Comparison of ENCODE assay signal across 8 cellular contexts in genomic region chr2:27663160-27663462, GRCh38. TPM values are rescaled to one million over a fixed set of nuclear protein-coding genes. Genes with fewer than 3 reads are reported as not detected.
DNase-seq lines count a peak whose midpoint lies in the region; ATAC-seq, FAIRE-seq and TF ChIP-seq lines count a peak whose summit lies in the region.

No MANE protein-coding gene starts in this region.

- peaks cover 22% of the 10 kb centered on the region for H3K4me1 ChIP-seq in Loucy (ENCODE audit: insufficient read depth, low read length, poor library complexity, severe bottlenecking)

- no peaks in the 10 kb centered on the region for H3K9me3 ChIP-seq in Loucy (ENCODE audit: insufficient read depth, low read depth, low read length)

- no peaks in the 10 kb centered on the region for H3K9me3 Mint-ChIP-seq in activated CD4-positive, alpha-beta T cell treated with anti-CD3 and anti-CD28 coated beads, Interleukin-2, amount 10 ng/mL, durations not matched to agents 24 days and 14 days
- no peaks in the 10 kb centered on the region for H3K9me3 Mint-ChIP-seq in naive B cell

- H3K4me3 ChIP-seq in Loucy (ENCODE audit: low read length, poor library complexity, severe bottlenecking): peak overlapping the region; percentile 85
- peak overlapping the region; percentile 66 to 99 (median 94) for H3K4me3 ChIP-seq in dorsolateral prefrontal cortex

- no peaks in the 10 kb centered on the region for H3F3A ChIP-seq in Loucy (ENCODE audit: low read depth)

- peak overlapping the region; percentile 74 for H3K9ac ChIP-seq in Loucy (ENCODE audit: low read depth, low read length, poor library complexity, severe bottlenecking)

- H2AFZ ChIP-seq in Loucy (ENCODE audit: low read length): peak overlapping the region; percentile 93

- H3K27ac ChIP-seq in dorsolateral prefrontal cortex: peak overlapping the region; percentile 72 to 98 (median 94)

- H3K27me3 ChIP-seq in Loucy (ENCODE audit: insufficient read depth, low read length, poor library complexity, severe bottlenecking) (no peaks in the 10 kb centered on the region), dorsolateral prefrontal cortex (no peaks in the 10 kb centered on the region)

- peaks cover 6% of the 10 kb centered on the region; the same call in 1 of the 2 replicates for H3K36me3 ChIP-seq in Loucy (ENCODE audit: insufficient read depth, low read length)

- no peak for TF ChIP-seq POLR2A in H54 (IDR thresholded peaks at IDR 0.05; ENCODE audit: low read depth, low read length)

- H3K27me3 Mint-ChIP-seq in activated CD4-positive, alpha-beta T cell treated with anti-CD3 and anti-CD28 coated beads, Interleukin-2, amount 10 ng/mL, durations not matched to agents 24 days and 14 days: no peaks in the 10 kb centered on the region
- H3K27me3 Mint-ChIP-seq in naive B cell: no peaks in the 10 kb centered on the region

- FAIRE-seq in H54 (lab: Jason Lieb, UNC): no peak

- no peaks in the 10 kb centered on the region for H4K20me1 ChIP-seq in Loucy (ENCODE audit: insufficient read depth, low read length, poor library complexity, severe bottlenecking)

- H3K9me2 ChIP-seq in Loucy (replicated peaks; ENCODE audit: low read depth, low read length): no peaks in the 10 kb centered on the region

- TF ChIP-seq CTCF in Loucy (conservative IDR thresholded peaks at IDR 0.05; ENCODE audit: low read length) (no peak), dorsolateral prefrontal cortex (IDR thresholded peaks at IDR 0.05 in 54 of 56, conservative IDR thresholded peaks at IDR 0.05 in 2 of 56; ENCODE audit: low read depth in 1 of 56, partially characterized antibody in 56 of 56) (no peak)

- peak overlapping the region; percentile 98 for H3K4me3 Mint-ChIP-seq in activated CD4-positive, alpha-beta T cell treated with anti-CD3 and anti-CD28 coated beads, Interleukin-2, amount 10 ng/mL, durations not matched to agents 24 days and 14 days
- peak overlapping the region; percentile 96 to 100 (median 100) for H3K4me3 Mint-ChIP-seq in naive B cell

- intact Hi-C loops in activated CD4-positive, alpha-beta T cell treated with anti-CD3 and anti-CD28 coated beads, Interleukin-2, amount 10 ng/mL, durations not matched to agents 24 days and 14 days (cut with micrococcal nuclease): loop anchor here (2.0 to 10.0 kb wide), 7 partner anchors 20 to 291 kb away; partner anchors contain the start of genes CCDC121, EIF2B4, FNDC4 and GCKR
- intact Hi-C loops in dorsolateral prefrontal cortex (cut with DNase I): no loop called here

- no peak for DNase-seq in activated CD4-positive, alpha-beta T cell treated with anti-CD3 and anti-CD28 coated beads, Interleukin-2, amount 10 ng/mL, durations not matched to agents 24 days and 14 days
- no peak for DNase-seq in activated CD4-positive, alpha-beta T cell treated with anti-CD3 and anti-CD28 coated beads, Interleukin-2, amount 50 U/mL, for 1 hour
- DNase-seq in dorsolateral prefrontal cortex (peak in 1 of 10 donors; percentile 55), naive B cell (no peak), H54 (ENCODE audit: insufficient read length, low spot score) (no peak), HuH-7 (ENCODE audit: low spot score) (no peak), NCI-H510A treated with DMSO at 0.1 percent for 48 hours (lab: John Stamatoyannopoulos, UW) (no peak)

- H3K79me2 ChIP-seq in Loucy (ENCODE audit: insufficient read depth, low read length): peaks cover 49% of the 10 kb centered on the region

- peaks cover 38% of the 10 kb centered on the region for H3K4me1 Mint-ChIP-seq in activated CD4-positive, alpha-beta T cell treated with anti-CD3 and anti-CD28 coated beads, Interleukin-2, amount 10 ng/mL, durations not matched to agents 24 days and 14 days
- peaks cover 22 to 47% (median 40%) of the 10 kb centered on the region in 3 donors for H3K4me1 Mint-ChIP-seq in naive B cell

- H3K36me3 Mint-ChIP-seq in activated CD4-positive, alpha-beta T cell treated with anti-CD3 and anti-CD28 coated beads, Interleukin-2, amount 10 ng/mL, durations not matched to agents 24 days and 14 days (ENCODE audit: low read depth): peaks cover 41% of the 10 kb centered on the region
- H3K36me3 Mint-ChIP-seq in naive B cell: peaks cover 15% of the 10 kb centered on the region in 2 donors

- peak overlapping the region; percentile 83 for H3K4me2 ChIP-seq in Loucy (ENCODE audit: low read depth, low read length, poor library complexity, severe bottlenecking)

- peak overlapping the region; percentile 99 for H3K27ac Mint-ChIP-seq in activated CD4-positive, alpha-beta T cell treated with anti-CD3 and anti-CD28 coated beads, Interleukin-2, amount 10 ng/mL, durations not matched to agents 24 days and 14 days
- H3K27ac Mint-ChIP-seq in naive B cell: peak overlapping the region; percentile 99

- ATAC-seq in naive B cell (ENCODE audit: low read depth in 2 of 2): peak in 1 of 2 donors; percentile 66

RNA-seq across cellular contexts. Expression of gene SUPT7L, which starts 0.3 kb away (rescaled TPM):
- total RNA-seq in activated CD4-positive, alpha-beta T cell treated with anti-CD3 and anti-CD28 coated beads, Interleukin-2, amount 10 ng/mL, durations not matched to agents 24 days and 14 days: 33.3 and 34.5 TPM in 2 replicates
- total RNA-seq in dorsolateral prefrontal cortex: 10 to 100 TPM; 35.6 to 63.4 (median 50.9) TPM
- polyA plus RNA-seq in naive B cell (ENCODE audit: low read depth in 6 of 6): 10 to 100 TPM; 12.9 to 18.2 (median 15.2) TPM

RNA-seq across cellular contexts. Expression of gene SLC4A1AP, which starts 0.6 kb away (rescaled TPM):
- 27.1 and 28.7 TPM in 2 replicates for total RNA-seq in activated CD4-positive, alpha-beta T cell treated with anti-CD3 and anti-CD28 coated beads, Interleukin-2, amount 10 ng/mL, durations not matched to agents 24 days and 14 days
- total RNA-seq in dorsolateral prefrontal cortex: 10 to 100 TPM; 23.6 to 51.6 (median 39.4) TPM
- 10 to 100 TPM; 14.0 to 25.9 (median 24.1) TPM for polyA plus RNA-seq in naive B cell (ENCODE audit: low read depth in 6 of 6)

RNA-seq across cellular contexts. Expression of gene GPN1, which starts 34.3 kb away (rescaled TPM):
- 51.0 and 55.4 TPM in 2 replicates for total RNA-seq in activated CD4-positive, alpha-beta T cell treated with anti-CD3 and anti-CD28 coated beads, Interleukin-2, amount 10 ng/mL, durations not matched to agents 24 days and 14 days
- 10 to 100 TPM; 11.8 to 39.6 (median 21.3) TPM for total RNA-seq in dorsolateral prefrontal cortex
- polyA plus RNA-seq in naive B cell (ENCODE audit: low read depth in 6 of 6): 10 to 100 TPM; 50.3 to 89.4 (median 62.2) TPM

RNA-seq across cellular contexts. Expression of gene CCDC121, which starts 34.3 kb away (rescaled TPM):
- 0.54 and 0.63 TPM in 2 replicates for total RNA-seq in activated CD4-positive, alpha-beta T cell treated with anti-CD3 and anti-CD28 coated beads, Interleukin-2, amount 10 ng/mL, durations not matched to agents 24 days and 14 days
- total RNA-seq in dorsolateral prefrontal cortex: 10 to 100 TPM in 10 of 120 experiments, 1 to 10 TPM in 110; 2.9 to 21.9 (median 6.8) TPM
- 1 to 10 TPM; 1.3 to 2.6 (median 1.8) TPM for polyA plus RNA-seq in naive B cell (ENCODE audit: low read depth in 6 of 6)
